In genomic region chr7:77933394-77933793, GRCh38 we compare ENCODE assay signal across 1 cellular context.
TF ChIP-seq lines count a peak whose summit lies in the region.

No MANE protein-coding gene starts in this region.

TF ChIP-seq in H1, 55 proteins besides CTCF, POLR2A, EP300 and RAD21 (continued from another document):
- TF ChIP-seq, protein P1, sequence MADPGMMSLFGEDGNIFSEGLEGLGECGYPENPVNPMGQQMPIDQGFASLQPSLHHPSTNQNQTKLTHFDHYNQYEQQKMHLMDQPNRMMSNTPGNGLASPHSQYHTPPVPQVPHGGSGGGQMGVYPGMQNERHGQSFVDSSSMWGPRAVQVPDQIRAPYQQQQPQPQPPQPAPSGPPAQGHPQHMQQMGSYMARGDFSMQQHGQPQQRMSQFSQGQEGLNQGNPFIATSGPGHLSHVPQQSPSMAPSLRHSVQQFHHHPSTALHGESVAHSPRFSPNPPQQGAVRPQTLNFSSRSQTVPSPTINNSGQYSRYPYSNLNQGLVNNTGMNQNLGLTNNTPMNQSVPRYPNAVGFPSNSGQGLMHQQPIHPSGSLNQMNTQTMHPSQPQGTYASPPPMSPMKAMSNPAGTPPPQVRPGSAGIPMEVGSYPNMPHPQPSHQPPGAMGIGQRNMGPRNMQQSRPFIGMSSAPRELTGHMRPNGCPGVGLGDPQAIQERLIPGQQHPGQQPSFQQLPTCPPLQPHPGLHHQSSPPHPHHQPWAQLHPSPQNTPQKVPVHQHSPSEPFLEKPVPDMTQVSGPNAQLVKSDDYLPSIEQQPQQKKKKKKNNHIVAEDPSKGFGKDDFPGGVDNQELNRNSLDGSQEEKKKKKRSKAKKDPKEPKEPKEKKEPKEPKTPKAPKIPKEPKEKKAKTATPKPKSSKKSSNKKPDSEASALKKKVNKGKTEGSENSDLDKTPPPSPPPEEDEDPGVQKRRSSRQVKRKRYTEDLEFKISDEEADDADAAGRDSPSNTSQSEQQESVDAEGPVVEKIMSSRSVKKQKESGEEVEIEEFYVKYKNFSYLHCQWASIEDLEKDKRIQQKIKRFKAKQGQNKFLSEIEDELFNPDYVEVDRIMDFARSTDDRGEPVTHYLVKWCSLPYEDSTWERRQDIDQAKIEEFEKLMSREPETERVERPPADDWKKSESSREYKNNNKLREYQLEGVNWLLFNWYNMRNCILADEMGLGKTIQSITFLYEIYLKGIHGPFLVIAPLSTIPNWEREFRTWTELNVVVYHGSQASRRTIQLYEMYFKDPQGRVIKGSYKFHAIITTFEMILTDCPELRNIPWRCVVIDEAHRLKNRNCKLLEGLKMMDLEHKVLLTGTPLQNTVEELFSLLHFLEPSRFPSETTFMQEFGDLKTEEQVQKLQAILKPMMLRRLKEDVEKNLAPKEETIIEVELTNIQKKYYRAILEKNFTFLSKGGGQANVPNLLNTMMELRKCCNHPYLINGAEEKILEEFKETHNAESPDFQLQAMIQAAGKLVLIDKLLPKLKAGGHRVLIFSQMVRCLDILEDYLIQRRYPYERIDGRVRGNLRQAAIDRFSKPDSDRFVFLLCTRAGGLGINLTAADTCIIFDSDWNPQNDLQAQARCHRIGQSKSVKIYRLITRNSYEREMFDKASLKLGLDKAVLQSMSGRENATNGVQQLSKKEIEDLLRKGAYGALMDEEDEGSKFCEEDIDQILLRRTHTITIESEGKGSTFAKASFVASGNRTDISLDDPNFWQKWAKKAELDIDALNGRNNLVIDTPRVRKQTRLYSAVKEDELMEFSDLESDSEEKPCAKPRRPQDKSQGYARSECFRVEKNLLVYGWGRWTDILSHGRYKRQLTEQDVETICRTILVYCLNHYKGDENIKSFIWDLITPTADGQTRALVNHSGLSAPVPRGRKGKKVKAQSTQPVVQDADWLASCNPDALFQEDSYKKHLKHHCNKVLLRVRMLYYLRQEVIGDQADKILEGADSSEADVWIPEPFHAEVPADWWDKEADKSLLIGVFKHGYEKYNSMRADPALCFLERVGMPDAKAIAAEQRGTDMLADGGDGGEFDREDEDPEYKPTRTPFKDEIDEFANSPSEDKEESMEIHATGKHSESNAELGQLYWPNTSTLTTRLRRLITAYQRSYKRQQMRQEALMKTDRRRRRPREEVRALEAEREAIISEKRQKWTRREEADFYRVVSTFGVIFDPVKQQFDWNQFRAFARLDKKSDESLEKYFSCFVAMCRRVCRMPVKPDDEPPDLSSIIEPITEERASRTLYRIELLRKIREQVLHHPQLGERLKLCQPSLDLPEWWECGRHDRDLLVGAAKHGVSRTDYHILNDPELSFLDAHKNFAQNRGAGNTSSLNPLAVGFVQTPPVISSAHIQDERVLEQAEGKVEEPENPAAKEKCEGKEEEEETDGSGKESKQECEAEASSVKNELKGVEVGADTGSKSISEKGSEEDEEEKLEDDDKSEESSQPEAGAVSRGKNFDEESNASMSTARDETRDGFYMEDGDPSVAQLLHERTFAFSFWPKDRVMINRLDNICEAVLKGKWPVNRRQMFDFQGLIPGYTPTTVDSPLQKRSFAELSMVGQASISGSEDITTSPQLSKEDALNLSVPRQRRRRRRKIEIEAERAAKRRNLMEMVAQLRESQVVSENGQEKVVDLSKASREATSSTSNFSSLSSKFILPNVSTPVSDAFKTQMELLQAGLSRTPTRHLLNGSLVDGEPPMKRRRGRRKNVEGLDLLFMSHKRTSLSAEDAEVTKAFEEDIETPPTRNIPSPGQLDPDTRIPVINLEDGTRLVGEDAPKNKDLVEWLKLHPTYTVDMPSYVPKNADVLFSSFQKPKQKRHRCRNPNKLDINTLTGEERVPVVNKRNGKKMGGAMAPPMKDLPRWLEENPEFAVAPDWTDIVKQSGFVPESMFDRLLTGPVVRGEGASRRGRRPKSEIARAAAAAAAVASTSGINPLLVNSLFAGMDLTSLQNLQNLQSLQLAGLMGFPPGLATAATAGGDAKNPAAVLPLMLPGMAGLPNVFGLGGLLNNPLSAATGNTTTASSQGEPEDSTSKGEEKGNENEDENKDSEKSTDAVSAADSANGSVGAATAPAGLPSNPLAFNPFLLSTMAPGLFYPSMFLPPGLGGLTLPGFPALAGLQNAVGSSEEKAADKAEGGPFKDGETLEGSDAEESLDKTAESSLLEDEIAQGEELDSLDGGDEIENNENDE (IDR thresholded peaks at IDR 0.05; ENCODE audit: insufficient replicate concordance, low read length): no peak
- TF ChIP-seq TAF7 (optimal IDR thresholded peaks at IDR 0.05; ENCODE audit: borderline replicate concordance, low read depth, low read length) (no peak), SIRT6 (IDR thresholded peaks at IDR 0.05; ENCODE audit: low read length) (no peak), ASH2L (IDR thresholded peaks at IDR 0.05; ENCODE audit: low read length) (no peak)
